1 cellular context compared by ENCODE assay signal in the genomic region with DNA sequence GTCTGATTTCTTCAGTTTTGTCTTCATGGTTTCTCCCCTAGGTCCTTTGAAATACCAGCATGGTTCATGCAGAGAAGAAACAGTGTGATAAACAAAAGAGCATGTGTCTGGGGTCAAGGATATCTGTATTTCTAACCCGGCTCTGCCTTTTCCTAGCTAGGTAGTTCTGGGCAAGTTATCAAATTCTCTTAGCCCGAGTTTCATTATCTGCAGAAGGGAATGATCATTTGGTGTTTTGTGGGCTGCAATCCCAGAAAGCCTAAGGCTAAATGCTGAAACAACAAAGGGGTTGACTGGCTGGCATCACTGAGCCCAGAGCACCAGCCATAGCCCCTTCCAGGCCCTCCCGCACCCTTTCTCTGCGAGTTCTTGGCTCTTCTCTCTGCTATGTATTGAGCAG.
TF ChIP-seq lines count a peak whose summit lies in the region.

No MANE protein-coding gene starts in this region.

TF ChIP-seq in GM23338, 12 proteins besides CTCF, POLR2A, EP300 and RAD21 (continued from another document):
- TF ChIP-seq, protein P1, sequence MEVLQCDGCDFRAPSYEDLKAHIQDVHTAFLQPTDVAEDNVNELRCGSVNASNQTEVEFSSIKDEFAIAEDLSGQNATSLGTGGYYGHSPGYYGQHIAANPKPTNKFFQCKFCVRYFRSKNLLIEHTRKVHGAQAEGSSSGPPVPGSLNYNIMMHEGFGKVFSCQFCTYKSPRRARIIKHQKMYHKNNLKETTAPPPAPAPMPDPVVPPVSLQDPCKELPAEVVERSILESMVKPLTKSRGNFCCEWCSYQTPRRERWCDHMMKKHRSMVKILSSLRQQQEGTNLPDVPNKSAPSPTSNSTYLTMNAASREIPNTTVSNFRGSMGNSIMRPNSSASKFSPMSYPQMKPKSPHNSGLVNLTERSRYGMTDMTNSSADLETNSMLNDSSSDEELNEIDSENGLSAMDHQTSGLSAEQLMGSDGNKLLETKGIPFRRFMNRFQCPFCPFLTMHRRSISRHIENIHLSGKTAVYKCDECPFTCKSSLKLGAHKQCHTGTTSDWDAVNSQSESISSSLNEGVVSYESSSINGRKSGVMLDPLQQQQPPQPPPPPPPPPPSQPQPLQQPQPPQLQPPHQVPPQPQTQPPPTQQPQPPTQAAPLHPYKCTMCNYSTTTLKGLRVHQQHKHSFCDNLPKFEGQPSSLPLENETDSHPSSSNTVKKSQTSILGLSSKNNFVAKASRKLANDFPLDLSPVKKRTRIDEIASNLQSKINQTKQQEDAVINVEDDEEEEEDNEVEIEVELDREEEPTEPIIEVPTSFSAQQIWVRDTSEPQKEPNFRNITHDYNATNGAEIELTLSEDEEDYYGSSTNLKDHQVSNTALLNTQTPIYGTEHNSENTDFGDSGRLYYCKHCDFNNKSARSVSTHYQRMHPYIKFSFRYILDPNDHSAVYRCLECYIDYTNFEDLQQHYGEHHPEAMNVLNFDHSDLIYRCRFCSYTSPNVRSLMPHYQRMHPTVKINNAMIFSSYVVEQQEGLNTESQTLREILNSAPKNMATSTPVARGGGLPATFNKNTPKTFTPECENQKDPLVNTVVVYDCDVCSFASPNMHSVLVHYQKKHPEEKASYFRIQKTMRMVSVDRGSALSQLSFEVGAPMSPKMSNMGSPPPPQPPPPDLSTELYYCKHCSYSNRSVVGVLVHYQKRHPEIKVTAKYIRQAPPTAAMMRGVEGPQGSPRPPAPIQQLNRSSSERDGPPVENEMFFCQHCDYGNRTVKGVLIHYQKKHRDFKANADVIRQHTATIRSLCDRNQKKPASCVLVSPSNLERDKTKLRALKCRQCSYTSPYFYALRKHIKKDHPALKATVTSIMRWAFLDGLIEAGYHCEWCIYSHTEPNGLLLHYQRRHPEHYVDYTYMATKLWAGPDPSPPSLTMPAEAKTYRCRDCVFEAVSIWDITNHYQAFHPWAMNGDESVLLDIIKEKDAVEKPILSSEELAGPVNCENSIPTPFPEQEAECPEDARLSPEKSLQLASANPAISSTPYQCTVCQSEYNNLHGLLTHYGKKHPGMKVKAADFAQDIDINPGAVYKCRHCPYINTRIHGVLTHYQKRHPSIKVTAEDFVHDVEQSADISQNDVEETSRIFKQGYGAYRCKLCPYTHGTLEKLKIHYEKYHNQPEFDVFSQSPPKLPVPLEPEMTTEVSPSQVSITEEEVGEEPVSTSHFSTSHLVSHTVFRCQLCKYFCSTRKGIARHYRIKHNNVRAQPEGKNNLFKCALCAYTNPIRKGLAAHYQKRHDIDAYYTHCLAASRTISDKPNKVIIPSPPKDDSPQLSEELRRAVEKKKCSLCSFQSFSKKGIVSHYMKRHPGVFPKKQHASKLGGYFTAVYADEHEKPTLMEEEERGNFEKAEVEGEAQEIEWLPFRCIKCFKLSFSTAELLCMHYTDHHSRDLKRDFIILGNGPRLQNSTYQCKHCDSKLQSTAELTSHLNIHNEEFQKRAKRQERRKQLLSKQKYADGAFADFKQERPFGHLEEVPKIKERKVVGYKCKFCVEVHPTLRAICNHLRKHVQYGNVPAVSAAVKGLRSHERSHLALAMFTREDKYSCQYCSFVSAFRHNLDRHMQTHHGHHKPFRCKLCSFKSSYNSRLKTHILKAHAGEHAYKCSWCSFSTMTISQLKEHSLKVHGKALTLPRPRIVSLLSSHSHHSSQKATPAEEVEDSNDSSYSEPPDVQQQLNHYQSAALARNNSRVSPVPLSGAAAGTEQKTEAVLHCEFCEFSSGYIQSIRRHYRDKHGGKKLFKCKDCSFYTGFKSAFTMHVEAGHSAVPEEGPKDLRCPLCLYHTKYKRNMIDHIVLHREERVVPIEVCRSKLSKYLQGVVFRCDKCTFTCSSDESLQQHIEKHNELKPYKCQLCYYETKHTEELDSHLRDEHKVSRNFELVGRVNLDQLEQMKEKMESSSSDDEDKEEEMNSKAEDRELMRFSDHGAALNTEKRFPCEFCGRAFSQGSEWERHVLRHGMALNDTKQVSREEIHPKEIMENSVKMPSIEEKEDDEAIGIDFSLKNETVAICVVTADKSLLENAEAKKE (CRISPR knock-in tag; IDR thresholded peaks at IDR 0.05): no peak
- TF ChIP-seq JUNB (IDR thresholded peaks at IDR 0.05; ENCODE audit: unreplicated experiment) (no peak), EZH2phosphoT487 (IDR thresholded peaks at IDR 0.05; ENCODE audit: unreplicated experiment) (no peak), EZH2 (IDR thresholded peaks at IDR 0.05; ENCODE audit: low read depth, unreplicated experiment) (no peak), STAT1 (IDR thresholded peaks at IDR 0.05; ENCODE audit: unreplicated experiment) (no peak)
- TF ChIP-seq, protein P2, sequence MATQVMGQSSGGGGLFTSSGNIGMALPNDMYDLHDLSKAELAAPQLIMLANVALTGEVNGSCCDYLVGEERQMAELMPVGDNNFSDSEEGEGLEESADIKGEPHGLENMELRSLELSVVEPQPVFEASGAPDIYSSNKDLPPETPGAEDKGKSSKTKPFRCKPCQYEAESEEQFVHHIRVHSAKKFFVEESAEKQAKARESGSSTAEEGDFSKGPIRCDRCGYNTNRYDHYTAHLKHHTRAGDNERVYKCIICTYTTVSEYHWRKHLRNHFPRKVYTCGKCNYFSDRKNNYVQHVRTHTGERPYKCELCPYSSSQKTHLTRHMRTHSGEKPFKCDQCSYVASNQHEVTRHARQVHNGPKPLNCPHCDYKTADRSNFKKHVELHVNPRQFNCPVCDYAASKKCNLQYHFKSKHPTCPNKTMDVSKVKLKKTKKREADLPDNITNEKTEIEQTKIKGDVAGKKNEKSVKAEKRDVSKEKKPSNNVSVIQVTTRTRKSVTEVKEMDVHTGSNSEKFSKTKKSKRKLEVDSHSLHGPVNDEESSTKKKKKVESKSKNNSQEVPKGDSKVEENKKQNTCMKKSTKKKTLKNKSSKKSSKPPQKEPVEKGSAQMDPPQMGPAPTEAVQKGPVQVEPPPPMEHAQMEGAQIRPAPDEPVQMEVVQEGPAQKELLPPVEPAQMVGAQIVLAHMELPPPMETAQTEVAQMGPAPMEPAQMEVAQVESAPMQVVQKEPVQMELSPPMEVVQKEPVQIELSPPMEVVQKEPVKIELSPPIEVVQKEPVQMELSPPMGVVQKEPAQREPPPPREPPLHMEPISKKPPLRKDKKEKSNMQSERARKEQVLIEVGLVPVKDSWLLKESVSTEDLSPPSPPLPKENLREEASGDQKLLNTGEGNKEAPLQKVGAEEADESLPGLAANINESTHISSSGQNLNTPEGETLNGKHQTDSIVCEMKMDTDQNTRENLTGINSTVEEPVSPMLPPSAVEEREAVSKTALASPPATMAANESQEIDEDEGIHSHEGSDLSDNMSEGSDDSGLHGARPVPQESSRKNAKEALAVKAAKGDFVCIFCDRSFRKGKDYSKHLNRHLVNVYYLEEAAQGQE (IDR thresholded peaks at IDR 0.05; ENCODE audit: unreplicated experiment): no peak
TF ChIP-seq in GM23338: peak in this region for 0.
